ENCODE assay signal across 16 cellular contexts in the genomic region with DNA sequence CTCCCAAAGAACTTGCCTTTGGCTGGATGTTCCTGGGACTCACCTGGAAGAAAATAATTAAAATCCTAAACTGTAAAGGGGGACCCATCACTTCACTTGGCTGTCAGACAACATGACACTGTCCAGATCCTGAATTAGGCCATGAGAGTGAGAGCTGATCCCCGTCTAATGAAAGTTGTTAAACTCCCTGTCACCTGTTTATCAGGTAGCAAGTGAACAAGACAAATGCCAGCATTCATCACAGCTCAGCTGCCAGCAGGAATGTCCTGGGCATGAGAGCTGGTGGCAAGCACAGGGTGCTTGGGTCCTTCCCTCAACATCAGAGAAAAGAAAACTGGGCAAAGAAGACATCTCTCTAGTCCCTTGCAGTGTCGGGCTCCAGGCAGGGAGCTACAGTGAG. TPM values are rescaled to one million over a fixed set of nuclear protein-coding genes. Genes with fewer than 3 reads are reported as not detected.
DNase-seq lines count a peak whose midpoint lies in the region; ATAC-seq and TF ChIP-seq lines count a peak whose summit lies in the region.
"Had no signal": no experiment of that assay in that cellular context is flagged by ENCODE, and none has a peak within 500 bp of the region (broad histone marks: within the 10 kb centered on the region; RNA-seq: fewer than 3 reads in every experiment).

No MANE protein-coding gene starts in this region.

- H3K4me1 ChIP-seq in OCI-LY7 (ENCODE audit: insufficient read depth, low read length, poor library complexity, severe bottlenecking) (no peaks in the 10 kb centered on the region), heart right ventricle (peaks cover 0 to 21% (median 5%) of the 10 kb centered on the region in 9 donors), parathyroid adenoma (no peaks in the 10 kb centered on the region), suprapubic skin (peaks cover 21% of the 10 kb centered on the region)
- no peaks in the 10 kb centered on the region for H3K4me1 ChIP-seq in CD4-positive, alpha-beta memory T cell (ENCODE audit: insufficient read depth, low read length)
- H3K4me1 ChIP-seq: A549 had no signal

- no peaks in the 10 kb centered on the region for H3K4me1 Mint-ChIP-seq in T-cell
- H3K4me1 Mint-ChIP-seq in CD4-positive, alpha-beta memory T cell: no peaks in the 10 kb centered on the region

- H3K9me3 ChIP-seq in OCI-LY7 (ENCODE audit: low read length) (peaks cover 4% of the 10 kb centered on the region; the same call in 1 of the 2 replicates), heart right ventricle (peaks cover 0 to 11% (median 0%) of the 10 kb centered on the region in 11 donors), parathyroid adenoma (ENCODE audit: control insufficient read depth, low read length) (no peaks in the 10 kb centered on the region), suprapubic skin (no peaks in the 10 kb centered on the region)
- H3K9me3 ChIP-seq in CD4-positive, alpha-beta memory T cell (ENCODE audit: control insufficient read depth in 1 of 2, low read length in 2 of 2): no peaks in the 10 kb centered on the region
- H3K9me3 ChIP-seq: A549 had no signal

- H4K20me1 ChIP-seq in OCI-LY7 (ENCODE audit: insufficient read depth, low read length): no peaks in the 10 kb centered on the region

- H3K79me2 ChIP-seq in OCI-LY7 (ENCODE audit: insufficient read depth, low read depth, low read length): no peaks in the 10 kb centered on the region
- no peaks in the 10 kb centered on the region for H3K79me2 ChIP-seq in parathyroid adenoma

- no peak for TF ChIP-seq POLR2A in suprapubic skin (IDR thresholded peaks at IDR 0.05)

- no peaks in the 10 kb centered on the region for H3K9me2 ChIP-seq in OCI-LY7 (ENCODE audit: insufficient read depth, low read length)

- DNase-seq in OCI-LY7 (ENCODE audit: low spot score) (no peak), heart right ventricle (peak in 1 of 2 donors; percentile 44), suprapubic skin (ENCODE audit: low spot score in 2 of 2) (peak in 1 of 2 donors; percentile 18), T-cell (no peak)
- DNase-seq in stimulated activated CD4-positive, alpha-beta T cell treated with anti-CD3 and anti-CD28 coated beads, Interleukin-15, amount 100 ng/mL, for 24 hours: no peak
- DNase-seq in CD4-positive, alpha-beta memory T cell: no peak
- DNase-seq: CD8-positive, alpha-beta T cell; GOT3; NCI-H1105; NCI-H2171 treated with DMSO at 0.1 percent for 48 hours; NCI-H446 treated with DMSO at 0.1 percent for 48 hours; SHP77 had no signal

- no peak overlapping the region for H3K9ac ChIP-seq in parathyroid adenoma

- H3K9me3 Mint-ChIP-seq in T-cell: peaks cover 2 to 3% (median 3%) of the 10 kb centered on the region in 3 donors
- peaks cover 0 to 5% (median 0%) of the 10 kb centered on the region in 8 donors for H3K9me3 Mint-ChIP-seq in CD4-positive, alpha-beta memory T cell

- BruUV-seq in OCI-LY7 (replicated peaks; lab: Mats Ljungman, UMichigan): no TSS peak

- no peak overlapping the region for H3K27ac Mint-ChIP-seq in T-cell
- H3K27ac Mint-ChIP-seq in CD4-positive, alpha-beta memory T cell: no peak overlapping the region
- H3K27ac Mint-ChIP-seq: CD8-positive, alpha-beta T cell had no signal

- no peak for TF ChIP-seq EP300 in suprapubic skin (IDR thresholded peaks at IDR 0.05)

- TF ChIP-seq CTCF in OCI-LY7 (conservative IDR thresholded peaks at IDR 0.05; ENCODE audit: low read length): 0 out of 2 replicates have a peak, but pooled peaks have one; percentile 0
- no peak for TF ChIP-seq CTCF in heart right ventricle (IDR thresholded peaks at IDR 0.05)
- no peak for TF ChIP-seq CTCF in parathyroid adenoma (IDR thresholded peaks at IDR 0.05)
- TF ChIP-seq CTCF in suprapubic skin (IDR thresholded peaks at IDR 0.05): no peak

- ATAC-seq in heart right ventricle: peak; percentile 62 to 82 (median 71)
- no peak for ATAC-seq in T-cell (replicated peaks in 1 of 4)
- ATAC-seq: A549; CD8-positive, alpha-beta T cell; K562 had no signal

- H3K27me3 Mint-ChIP-seq in T-cell: no peaks in the 10 kb centered on the region
- no peaks in the 10 kb centered on the region for H3K27me3 Mint-ChIP-seq in CD4-positive, alpha-beta memory T cell

- 41 to 57% methylated on average over 2 of the region's 2 CpGs for WGBS in heart right ventricle, 2 donors
- WGBS in suprapubic skin: 80% methylated on average over 2 of the region's 2 CpGs

- no peak overlapping the region for H3K4me3 Mint-ChIP-seq in T-cell
- no peak overlapping the region for H3K4me3 Mint-ChIP-seq in CD4-positive, alpha-beta memory T cell
- H3K4me3 Mint-ChIP-seq: CD8-positive, alpha-beta T cell had no signal

- CTCF ChIA-PET in OCI-LY7 (lab: Charles Lee; ENCODE audit: unreplicated experiment) (no interaction called here), T-cell (lab: Charles Lee) (no interaction called here)
- CTCF ChIA-PET in CD4-positive, alpha-beta memory T cell (lab: Charles Lee; ENCODE audit: partially characterized antibody): interaction anchor here (0.8 to 1.3 kb wide), 3 partner anchors 17 to 260 kb away, joined by 3 read pairs; a partner anchor contains a TSS

- H3K27ac ChIP-seq in OCI-LY7 (ENCODE audit: low read depth, low read length, poor library complexity, severe bottlenecking) (no peak overlapping the region), heart right ventricle (peak overlapping the region in 3 of 10 donors; percentile 41 to 58 (median 54)), parathyroid adenoma (peak overlapping the region; percentile 43), suprapubic skin (peak overlapping the region; percentile 65)
- H3K27ac ChIP-seq in CD4-positive, alpha-beta memory T cell (ENCODE audit: low read depth, low read length): no peak overlapping the region
- H3K27ac ChIP-seq: A549 had no signal

- POLR2A ChIA-PET in OCI-LY7 (lab: Charles Lee) (no interaction called here), T-cell (lab: Charles Lee) (no interaction called here)
- POLR2A ChIA-PET in CD4-positive, alpha-beta memory T cell (lab: Charles Lee; ENCODE audit: partially characterized antibody): no interaction called here

- peaks cover 12% of the 10 kb centered on the region for H3K36me3 Mint-ChIP-seq in T-cell
- H3K36me3 Mint-ChIP-seq in CD4-positive, alpha-beta memory T cell: peaks cover 5 to 15% of the 10 kb centered on the region in 2 donors

- H3K4me2 ChIP-seq in OCI-LY7 (ENCODE audit: low read length) (no peak overlapping the region), parathyroid adenoma (ENCODE audit: low read length) (peak overlapping the region; percentile 10)
- H3K4me2 ChIP-seq: A549 had no signal

- H3K27me3 ChIP-seq in heart right ventricle (no peaks in the 10 kb centered on the region), parathyroid adenoma (ENCODE audit: control insufficient read depth, insufficient read depth, low read length) (no peaks in the 10 kb centered on the region), suprapubic skin (no peaks in the 10 kb centered on the region)
- no peaks in the 10 kb centered on the region for H3K27me3 ChIP-seq in CD4-positive, alpha-beta memory T cell (ENCODE audit: insufficient read depth, low read length)

- H3K4me3 ChIP-seq in OCI-LY7 (ENCODE audit: low read depth, low read length, poor library complexity, severe bottlenecking): no peak overlapping the region
- no peak overlapping the region for H3K4me3 ChIP-seq in heart right ventricle
- H3K4me3 ChIP-seq in parathyroid adenoma (ENCODE audit: low read depth, low read length): peak overlapping the region; percentile 17
- no peak overlapping the region for H3K4me3 ChIP-seq in suprapubic skin
- H3K4me3 ChIP-seq in CD4-positive, alpha-beta memory T cell (ENCODE audit: low read length in 2 of 2): no peak overlapping the region
- H3K4me3 ChIP-seq: A549, K562 had no signal

- H3K36me3 ChIP-seq in OCI-LY7 (ENCODE audit: insufficient read depth, low read length) (peaks cover 14% of the 10 kb centered on the region), heart right ventricle (no peaks in the 10 kb centered on the region), parathyroid adenoma (ENCODE audit: control insufficient read depth, insufficient read depth, low read length) (no peaks in the 10 kb centered on the region), suprapubic skin (no peaks in the 10 kb centered on the region)
- H3K36me3 ChIP-seq in CD4-positive, alpha-beta memory T cell (ENCODE audit: insufficient read depth, low read length): no peaks in the 10 kb centered on the region

- H2AFZ ChIP-seq in OCI-LY7 (ENCODE audit: low read length): no peak overlapping the region
- peak overlapping the region; percentile 41 for H2AFZ ChIP-seq in parathyroid adenoma

- intact Hi-C loops in OCI-LY7 (cut with micrococcal nuclease; ENCODE audit: unreplicated experiment): no loop called here
- intact Hi-C loops in heart right ventricle (cut with DNase I): loop anchor here in 1 of 10 donors (1.0 kb wide), 1 partner anchor 24 kb away; a partner anchor contains a TSS
- intact Hi-C loops in CD4-positive, alpha-beta memory T cell (cut with micrococcal nuclease): no loop called here

RNA-seq across cellular contexts. Expression of a gene that starts 23.8 kb away (rescaled TPM):
- 16.3 and 19.1 TPM in 2 replicates for total RNA-seq in OCI-LY7 (2014; rRNA removed; shearing (Covaris generic))
- 45.9 and 54.0 TPM in 2 replicates for total RNA-seq in OCI-LY7 (2022)
- total RNA-seq in heart right ventricle: 10 to 100 TPM; 29.9 to 66.4 (median 39.4) TPM
- polyA plus RNA-seq in heart right ventricle: 10 to 100 TPM; 40.2 to 42.9 TPM
- 10 to 100 TPM; 19.3 to 38.0 (median 28.8) TPM for total RNA-seq in suprapubic skin
- 10 to 100 TPM; 12.6 to 24.9 (median 22.4) TPM for total RNA-seq in T-cell
- total RNA-seq in CD4-positive, alpha-beta memory T cell: 10 to 100 TPM; 17.6 to 21.2 TPM
- 10 to 100 TPM; 61.7 to 87.0 TPM for polyA plus RNA-seq in CD4-positive, alpha-beta memory T cell

RNA-seq across cellular contexts. Expression of a gene that starts 42.7 kb away (rescaled TPM):
- 11.4 and 14.8 TPM in 2 replicates for total RNA-seq in OCI-LY7 (2014; rRNA removed; shearing (Covaris generic))
- total RNA-seq in OCI-LY7 (2022) (44.5 and 50.8 TPM in 2 replicates), heart right ventricle (1 to 10 TPM in 9 of 10 donors, under 1 TPM in 1; 0.52 to 5.9 (median 2.7) TPM), suprapubic skin (under 1 TPM; 0.30 to 0.72 (median 0.37) TPM), T-cell (under 1 TPM; 0.03 to 0.23 (median 0.18) TPM)
- polyA plus RNA-seq in heart right ventricle: under 1 TPM; 0.17 to 0.59 TPM
- under 1 TPM in 1 of 2 experiments, not detected in 1; 0.06 TPM for total RNA-seq in CD4-positive, alpha-beta memory T cell
- polyA plus RNA-seq in CD4-positive, alpha-beta memory T cell: not detected
- polyA plus RNA-seq: BJ had no signal

RNA-seq across cellular contexts. Expression of a gene that starts 43.1 kb away (rescaled TPM):
- total RNA-seq in OCI-LY7 (2014; rRNA removed; shearing (Covaris generic)): 23.8 and 26.6 TPM in 2 replicates
- total RNA-seq in OCI-LY7 (2022) (37.7 and 39.8 TPM in 2 replicates), heart right ventricle (10 to 100 TPM; 38.3 to 75.0 (median 48.8) TPM), suprapubic skin (10 to 100 TPM; 41.4 to 67.4 (median 61.3) TPM), T-cell (100 to 1,000 TPM; 299 to 450 (median 328) TPM)
- polyA plus RNA-seq in heart right ventricle: 10 to 100 TPM; 25.4 to 33.0 TPM
- total RNA-seq in CD4-positive, alpha-beta memory T cell: 100 to 1,000 TPM; 435 to 438 TPM
- 100 to 1,000 TPM; 263 to 404 TPM for polyA plus RNA-seq in CD4-positive, alpha-beta memory T cell

RNA-seq across cellular contexts. Expression of a gene that starts 48.8 kb away (rescaled TPM):
- 36.5 and 44.3 TPM in 2 replicates for total RNA-seq in OCI-LY7 (2014; rRNA removed; shearing (Covaris generic))
- total RNA-seq in OCI-LY7 (2022) (47.3 and 53.1 TPM in 2 replicates), heart right ventricle (10 to 100 TPM in 9 of 10 donors, 1 to 10 TPM in 1; 8.8 to 18.0 (median 13.9) TPM), suprapubic skin (10 to 100 TPM; 34.2 to 46.7 (median 35.3) TPM), T-cell (10 to 100 TPM; 36.0 to 70.8 (median 68.5) TPM)
- polyA plus RNA-seq in heart right ventricle: 10 to 100 TPM; 11.9 to 12.1 TPM
- total RNA-seq in CD4-positive, alpha-beta memory T cell: 10 to 100 TPM; 78.4 to 80.2 TPM
- 10 to 100 TPM; 22.5 to 54.2 TPM for polyA plus RNA-seq in CD4-positive, alpha-beta memory T cell

RNA-seq across cellular contexts. Expression of a gene that starts 57.8 kb away (rescaled TPM):
- total RNA-seq in OCI-LY7 (2014; rRNA removed; shearing (Covaris generic)): 31.4 and 37.6 TPM in 2 replicates
- total RNA-seq in OCI-LY7 (2022): 77.4 and 84.0 TPM in 2 replicates
- 10 to 100 TPM; 42.6 to 95.7 (median 57.8) TPM for total RNA-seq in heart right ventricle
- polyA plus RNA-seq in heart right ventricle: 10 to 100 TPM; 35.6 to 58.3 TPM
- 100 to 1,000 TPM in 1 of 4 donors, 10 to 100 TPM in 3; 54.5 to 102 (median 69.5) TPM for total RNA-seq in suprapubic skin
- total RNA-seq in T-cell: 10 to 100 TPM; 61.3 to 88.2 (median 76.8) TPM
- 10 to 100 TPM; 78.4 to 81.7 TPM for total RNA-seq in CD4-positive, alpha-beta memory T cell
- polyA plus RNA-seq in CD4-positive, alpha-beta memory T cell: 10 to 100 TPM; 36.4 to 44.5 TPM

Comparison
In these comparisons a context has a peak if more than half of its experiments do, and no peak if none do; other contexts are left out.
1. H3K27ac ChIP-seq: peak in parathyroid adenoma (single experiment) and suprapubic skin (single experiment); none in OCI-LY7 (single experiment) and CD4-positive, alpha-beta memory T cell (single experiment).
2. ATAC-seq: peak in heart right ventricle (8 of 8); none in T-cell (0 of 4).